Comparison of ENCODE assay signal across 9 cellular contexts in genomic region chr11:113730887-113731726, GRCh38. TPM values are rescaled to one million over a fixed set of nuclear protein-coding genes. Genes with fewer than 3 reads are reported as not detected.
DNase-seq lines count a peak whose midpoint lies in the region; ATAC-seq and TF ChIP-seq lines count a peak whose summit lies in the region.
"Had no signal": no experiment of that assay in that cellular context is flagged by ENCODE, and none has a peak within 500 bp of the region (broad histone marks: within the 10 kb centered on the region; RNA-seq: fewer than 3 reads in every experiment).

No MANE protein-coding gene starts in this region.

- TF ChIP-seq EP300 in suprapubic skin (IDR thresholded peaks at IDR 0.05): no peak

- peak; percentile 74 for TF ChIP-seq CTCF in astrocyte of the spinal cord (IDR thresholded peaks at IDR 0.05; ENCODE audit: low read depth, low read length)
- TF ChIP-seq CTCF in suprapubic skin (IDR thresholded peaks at IDR 0.05): peak; percentile 24 to 25

- TF ChIP-seq POLR2A in suprapubic skin (IDR thresholded peaks at IDR 0.05): no peak

- DNase-seq in NCI-H2029 (lab: John Stamatoyannopoulos, UW) (peak; percentile 3), NCI-H2029 treated with DMSO at 0.1 percent for 48 hours (lab: John Stamatoyannopoulos, UW) (no peak), NCI-H2171 (lab: John Stamatoyannopoulos, UW) (peak; percentile 52), astrocyte of the spinal cord (ENCODE audit: low read depth, low spot score) (peak; percentile 77), iPS-NIHi11 (ENCODE audit: low spot score) (peak; percentile 38), suprapubic skin (ENCODE audit: low spot score in 2 of 2) (no peak)

- 48% methylated on average over 4 of the region's 4 CpGs for WGBS in suprapubic skin

- peaks cover 35% of the 10 kb centered on the region for H3K36me3 ChIP-seq in suprapubic skin

- no peaks in the 10 kb centered on the region for H3K4me1 ChIP-seq in suprapubic skin

- no peaks in the 10 kb centered on the region for H3K27me3 ChIP-seq in suprapubic skin

- no peak for ATAC-seq in GM18517 (IDR thresholded peaks at IDR 0.05; ENCODE audit: unreplicated experiment)
- no peak for ATAC-seq in HG03175 (IDR thresholded peaks at IDR 0.05; ENCODE audit: unreplicated experiment)

- H3K4me3 ChIP-seq in astrocyte of the spinal cord (ENCODE audit: low read depth, low read length): no peak overlapping the region
- no peak overlapping the region for H3K4me3 ChIP-seq in suprapubic skin

- H3K27ac ChIP-seq in suprapubic skin: no peak overlapping the region

- H3K9me3 ChIP-seq in suprapubic skin: no peaks in the 10 kb centered on the region

- in situ Hi-C loops in astrocyte of the spinal cord (cut with HindIII; ENCODE audit: low sequenced_read_pairs): no loop called here

RNA-seq across cellular contexts. Expression of gene TMPRSS5, which starts 25.0 kb away (rescaled TPM):
- total RNA-seq in suprapubic skin: 1 to 10 TPM; 1.2 to 4.9 (median 1.8) TPM

RNA-seq across cellular contexts. Expression of gene ZW10, which starts 42.4 kb away (rescaled TPM):
- total RNA-seq in suprapubic skin: 10 to 100 TPM; 15.0 to 22.7 (median 20.8) TPM

RNA-seq across cellular contexts. Expression of gene CLDN25, which starts 48.5 kb away (rescaled TPM):
- under 1 TPM in 1 of 4 donors, not detected in 3; 0.86 TPM for total RNA-seq in suprapubic skin
- total RNA-seq: B cell had no signal

Comparison
In these comparisons a context has a peak if more than half of its experiments do, and no peak if none do; other contexts are left out.
1. DNase-seq: peak in NCI-H2029 (single experiment), NCI-H2171 (single experiment), astrocyte of the spinal cord (single experiment) and iPS-NIHi11 (single experiment); none in NCI-H2029 treated with DMSO at 0.1 percent for 48 hours (single experiment) and suprapubic skin (0 of 2).